24 cellular contexts compared by ENCODE assay signal in the genomic region with DNA sequence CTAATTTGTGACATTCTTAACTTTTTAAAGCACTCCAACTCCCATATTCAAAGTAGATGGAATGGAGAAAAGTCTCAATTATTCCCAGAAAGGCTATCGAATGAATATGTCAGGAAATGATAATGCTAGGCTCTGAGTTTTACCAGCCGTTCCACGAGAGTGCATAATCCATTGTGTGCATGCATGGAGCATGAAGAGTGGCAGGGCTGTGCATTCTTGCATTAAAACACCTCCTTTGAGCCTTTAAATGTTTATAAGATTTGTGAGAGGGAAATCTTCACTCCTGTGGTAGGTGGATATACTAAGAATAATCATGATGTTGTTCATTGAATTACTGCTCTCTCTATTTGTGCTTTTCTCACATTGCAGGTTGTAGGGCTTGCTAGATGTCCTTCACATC.
"Had no signal": no experiment of that assay in that cellular context is flagged by ENCODE, and none has a peak within 500 bp of the region (broad histone marks: within the 10 kb centered on the region; RNA-seq: fewer than 3 reads in every experiment).

No MANE protein-coding gene starts in this region.

- H3K9me3 ChIP-seq: left ventricle myocardium inferior, sigmoid colon, stomach, suprapubic skin, transverse colon had no signal

- H3K4me3 Mint-ChIP-seq: activated CD4-positive, alpha-beta T cell treated with anti-CD3 and anti-CD28 coated beads, Interleukin-2, amount 10 ng/mL, durations not matched to agents 7 days and 5 days; activated CD8-positive, alpha-beta memory T cell treated with anti-CD3 and anti-CD28 coated beads, Interleukin-2, amount 10 ng/mL, durations not matched to agents 7 days and 5 days; activated CD8-positive, alpha-beta T cell treated with anti-CD3 and anti-CD28 coated beads for 36 hours; activated naive CD8-positive, alpha-beta T cell treated with anti-CD3 and anti-CD28 coated beads, Interleukin-2, amount 50 U/mL, for 24 hours; activated T-helper 1 cell treated with anti-CD3 and anti-CD28 coated beads, Interleukin-12 subunit alpha, Interleukin-12 subunit beta, Interleukin-2, Interleukin-4 antibody, amounts not matched to agents 30 ng/mL and 10 ng/mL and 1 ng/mL, durations not matched to agents 14 hours and 24 hours and 36 hours; natural killer cell treated with Interleukin-12 subunit alpha and Interleukin-12 subunit beta and Interleukin-15 and Interleukin-18, amount 100 ng/mL, for 72 hours; stimulated activated memory B cell treated with anti-CD40 and anti-IgM and Interleukin-4, amounts not matched to agents 10 μg/mL and 1 μg/mL and 100 μg/mL, for 72 hours had no signal

- H3K27ac Mint-ChIP-seq: activated CD4-positive, alpha-beta T cell treated with anti-CD3 and anti-CD28 coated beads, Interleukin-2, amount 10 ng/mL, durations not matched to agents 7 days and 5 days; activated CD8-positive, alpha-beta memory T cell treated with anti-CD3 and anti-CD28 coated beads, Interleukin-2, amount 10 ng/mL, durations not matched to agents 7 days and 5 days; activated CD8-positive, alpha-beta T cell treated with anti-CD3 and anti-CD28 coated beads for 36 hours; activated naive CD8-positive, alpha-beta T cell treated with anti-CD3 and anti-CD28 coated beads, Interleukin-2, amount 50 U/mL, for 24 hours; activated T-helper 1 cell treated with anti-CD3 and anti-CD28 coated beads, Interleukin-12 subunit alpha, Interleukin-12 subunit beta, Interleukin-2, Interleukin-4 antibody, amounts not matched to agents 30 ng/mL and 10 ng/mL and 1 ng/mL, durations not matched to agents 14 hours and 24 hours and 36 hours; natural killer cell treated with Interleukin-12 subunit alpha and Interleukin-12 subunit beta and Interleukin-15 and Interleukin-18, amount 100 ng/mL, for 72 hours; stimulated activated memory B cell treated with anti-CD40 and anti-IgM and Interleukin-4, amounts not matched to agents 10 μg/mL and 1 μg/mL and 100 μg/mL, for 72 hours had no signal

- H3K27me3 Mint-ChIP-seq: activated CD4-positive, alpha-beta T cell treated with anti-CD3 and anti-CD28 coated beads, Interleukin-2, amount 10 ng/mL, durations not matched to agents 7 days and 5 days; activated CD8-positive, alpha-beta memory T cell treated with anti-CD3 and anti-CD28 coated beads, Interleukin-2, amount 10 ng/mL, durations not matched to agents 7 days and 5 days; activated CD8-positive, alpha-beta T cell treated with anti-CD3 and anti-CD28 coated beads for 36 hours; activated naive CD8-positive, alpha-beta T cell treated with anti-CD3 and anti-CD28 coated beads, Interleukin-2, amount 50 U/mL, for 24 hours; stimulated activated memory B cell treated with anti-CD40 and anti-IgM and Interleukin-4, amounts not matched to agents 10 μg/mL and 1 μg/mL and 100 μg/mL, for 72 hours had no signal

- H3K36me3 Mint-ChIP-seq: activated CD8-positive, alpha-beta memory T cell treated with anti-CD3 and anti-CD28 coated beads, Interleukin-2, amount 10 ng/mL, durations not matched to agents 7 days and 5 days; natural killer cell treated with Interleukin-12 subunit alpha and Interleukin-12 subunit beta and Interleukin-15 and Interleukin-18, amount 100 ng/mL, for 72 hours; stimulated activated memory B cell treated with anti-CD40 and anti-IgM and Interleukin-4, amounts not matched to agents 10 μg/mL and 1 μg/mL and 100 μg/mL, for 72 hours had no signal

- H3K27me3 ChIP-seq: brain microvascular endothelial cell, foreskin keratinocyte, sigmoid colon, stomach, suprapubic skin, transverse colon had no signal

- H3K4me1 Mint-ChIP-seq: activated CD4-positive, alpha-beta T cell treated with anti-CD3 and anti-CD28 coated beads, Interleukin-2, amount 10 ng/mL, durations not matched to agents 7 days and 5 days; activated CD8-positive, alpha-beta memory T cell treated with anti-CD3 and anti-CD28 coated beads, Interleukin-2, amount 10 ng/mL, durations not matched to agents 7 days and 5 days; stimulated activated memory B cell treated with anti-CD40 and anti-IgM and Interleukin-4, amounts not matched to agents 10 μg/mL and 1 μg/mL and 100 μg/mL, for 72 hours had no signal

- H3K9me3 Mint-ChIP-seq: activated CD4-positive, alpha-beta T cell treated with anti-CD3 and anti-CD28 coated beads, Interleukin-2, amount 10 ng/mL, durations not matched to agents 7 days and 5 days; activated CD8-positive, alpha-beta T cell treated with anti-CD3 and anti-CD28 coated beads for 36 hours; activated naive CD8-positive, alpha-beta T cell treated with anti-CD3 and anti-CD28 coated beads, Interleukin-2, amount 50 U/mL, for 24 hours; activated T-helper 1 cell treated with anti-CD3 and anti-CD28 coated beads, Interleukin-12 subunit alpha, Interleukin-12 subunit beta, Interleukin-2, Interleukin-4 antibody, amounts not matched to agents 30 ng/mL and 10 ng/mL and 1 ng/mL, durations not matched to agents 14 hours and 24 hours and 36 hours; natural killer cell treated with Interleukin-12 subunit alpha and Interleukin-12 subunit beta and Interleukin-15 and Interleukin-18, amount 100 ng/mL, for 72 hours; stimulated activated memory B cell treated with anti-CD40 and anti-IgM and Interleukin-4, amounts not matched to agents 10 μg/mL and 1 μg/mL and 100 μg/mL, for 72 hours had no signal

- H3K36me3 ChIP-seq: brain microvascular endothelial cell, left ventricle myocardium inferior, sigmoid colon, stomach, suprapubic skin, transverse colon had no signal

- DNase-seq: activated CD4-positive, alpha-beta T cell treated with anti-CD3 and anti-CD28 coated beads, Interleukin-2, amount 10 ng/mL, durations not matched to agents 7 days and 5 days; activated CD8-positive, alpha-beta memory T cell treated with anti-CD3 and anti-CD28 coated beads, Interleukin-2, amount 10 ng/mL, durations not matched to agents 7 days and 5 days; activated CD8-positive, alpha-beta T cell treated with anti-CD3 and anti-CD28 coated beads for 36 hours; activated gamma-delta T cell; activated naive CD4-positive, alpha-beta T cell treated with anti-CD3 and anti-CD28 coated beads, Interleukin-2, amount 50 U/mL, for 16 hours; activated naive CD8-positive, alpha-beta T cell treated with anti-CD3 and anti-CD28 coated beads, Interleukin-2, amount 50 U/mL, for 24 hours; brain microvascular endothelial cell; central memory CD4-positive, alpha-beta T cell; effector memory CD4-positive, alpha-beta T cell; foreskin keratinocyte; left ventricle myocardium inferior; mammary epithelial cell; midbrain; nucleus accumbens; sigmoid colon; stimulated activated CD4-positive, alpha-beta T cell treated with anti-CD3 and anti-CD28 coated beads, Interleukin-15, amount 100 ng/mL, for 24 hours; stomach; T-helper 9 cell; transverse colon had no signal

- H3K4me3 ChIP-seq: left ventricle myocardium inferior, sigmoid colon, smooth muscle cell, stomach, suprapubic skin, transverse colon had no signal
